19 cellular contexts compared by ENCODE assay signal in genomic region chr3:144129536-144130214, GRCh38.
DNase-seq lines count a peak whose midpoint lies in the region; ATAC-seq and TF ChIP-seq lines count a peak whose summit lies in the region.
"Had no signal": no experiment of that assay in that cellular context is flagged by ENCODE, and none has a peak within 500 bp of the region (broad histone marks: within the 10 kb centered on the region; RNA-seq: fewer than 3 reads in every experiment).

No MANE protein-coding gene starts in this region.

- POLR2A ChIA-PET in activated CD4-positive, alpha-beta memory T cell treated with anti-CD3 and anti-CD28 coated beads for 36 hours (lab: Charles Lee), result no interaction called here
- POLR2A ChIA-PET in activated CD4-positive, alpha-beta memory T cell treated with anti-CD3 and anti-CD28 coated beads, Interleukin-2, amount 10 ng/mL, durations not matched to agents 7 days and 5 days (lab: Charles Lee), result no interaction called here
- POLR2A ChIA-PET in Caco-2 (lab: Charles Lee), result no interaction called here

- H3K27me3 Mint-ChIP-seq in activated CD4-positive, alpha-beta memory T cell treated with anti-CD3 and anti-CD28 coated beads for 36 hours, result no peaks in the 10 kb centered on the region
- H3K27me3 Mint-ChIP-seq in activated CD4-positive, alpha-beta memory T cell treated with anti-CD3 and anti-CD28 coated beads, Interleukin-2, amount 10 ng/mL, durations not matched to agents 7 days and 5 days, result no peaks in the 10 kb centered on the region
- peaks cover 6% of the 10 kb centered on the region for H3K27me3 Mint-ChIP-seq in activated T-helper 17 cell treated with anti-CD3 and anti-CD28 coated beads, Interleukin-2, amount 50 U/mL, for 72 hours
- no peaks in the 10 kb centered on the region for H3K27me3 Mint-ChIP-seq in progenitor cell of endocrine pancreas
- H3K27me3 Mint-ChIP-seq in Caco-2 (ENCODE audit: insufficient read depth, unreplicated experiment), result no peaks in the 10 kb centered on the region
- peaks cover 0 to 4% of the 10 kb centered on the region in 2 donors for H3K27me3 Mint-ChIP-seq in stimulated activated naive B cell treated with anti-CD40 and anti-IgM and Interleukin-4, amounts not matched to agents 10 μg/mL and 1 μg/mL and 100 μg/mL, for 72 hours

- intact Hi-C loops in activated CD4-positive, alpha-beta memory T cell treated with anti-CD3 and anti-CD28 coated beads for 36 hours (cut with micrococcal nuclease), result no loop called here
- intact Hi-C loops in Caco-2 (cut with micrococcal nuclease; ENCODE audit: unreplicated experiment), result no loop called here

- ATAC-seq in HG02870 (IDR thresholded peaks at IDR 0.05; ENCODE audit: unreplicated experiment), result peak; percentile 30
- peak; percentile 62 for ATAC-seq in activated T-helper 17 cell treated with anti-CD3 and anti-CD28 coated beads, Interleukin-2, amount 50 U/mL, for 72 hours (replicated peaks)
- no peak for ATAC-seq in stimulated activated naive B cell treated with anti-CD40 and anti-IgM and Interleukin-4, amounts not matched to agents 10 μg/mL and 1 μg/mL and 100 μg/mL, for 72 hours (replicated peaks)
- ATAC-seq: left lobe of liver had no signal

- H3K36me3 ChIP-seq in Caco-2 (ENCODE audit: control insufficient read depth, insufficient read depth, low read length), result no peaks in the 10 kb centered on the region

- no peaks in the 10 kb centered on the region for H3K9me3 ChIP-seq in Caco-2

- peaks cover 2% of the 10 kb centered on the region for H3K9me3 Mint-ChIP-seq in activated CD4-positive, alpha-beta memory T cell treated with anti-CD3 and anti-CD28 coated beads for 36 hours
- H3K9me3 Mint-ChIP-seq in activated CD4-positive, alpha-beta memory T cell treated with anti-CD3 and anti-CD28 coated beads, Interleukin-2, amount 10 ng/mL, durations not matched to agents 7 days and 5 days, result no peaks in the 10 kb centered on the region
- H3K9me3 Mint-ChIP-seq in activated T-helper 17 cell treated with anti-CD3 and anti-CD28 coated beads, Interleukin-2, amount 50 U/mL, for 72 hours, result no peaks in the 10 kb centered on the region
- H3K9me3 Mint-ChIP-seq in progenitor cell of endocrine pancreas (ENCODE audit: low read depth) (peaks cover 8% of the 10 kb centered on the region), Caco-2 (ENCODE audit: unreplicated experiment) (no peaks in the 10 kb centered on the region)
- peaks cover 2 to 4% of the 10 kb centered on the region in 2 donors for H3K9me3 Mint-ChIP-seq in stimulated activated naive B cell treated with anti-CD40 and anti-IgM and Interleukin-4, amounts not matched to agents 10 μg/mL and 1 μg/mL and 100 μg/mL, for 72 hours
- H3K9me3 Mint-ChIP-seq: T-helper 2 cell treated with Interferon-gamma antibody and Interleukin-4, amounts not matched to agents 5 μg/mL and 100 μg/mL, for 36 hours had no signal

- TF ChIP-seq CTCF in progenitor cell of endocrine pancreas (IDR thresholded peaks at IDR 0.05; ENCODE audit: unreplicated experiment), result no peak
- TF ChIP-seq CTCF in Caco-2 (IDR thresholded peaks at IDR 0.05; ENCODE audit: insufficient read depth in 1 of 2, low read depth in 1 of 2, low read length in 1 of 2, severe bottlenecking in 1 of 2, unreplicated experiment in 1 of 2), result no peak

- peak; percentile 11 for DNase-seq in activated CD4-positive, alpha-beta memory T cell treated with anti-CD3 and anti-CD28 coated beads for 36 hours
- DNase-seq in activated CD4-positive, alpha-beta memory T cell treated with anti-CD3 and anti-CD28 coated beads, Interleukin-2, amount 10 ng/mL, durations not matched to agents 7 days and 5 days, result no peak
- DNase-seq in progenitor cell of endocrine pancreas (ENCODE audit: low spot score, unreplicated experiment) (no peak), Caco-2 (no peak), NCI-H2227 treated with DMSO at 0.1 percent for 48 hours (lab: John Stamatoyannopoulos, UW) (no peak)
- no peak for DNase-seq in stimulated activated naive B cell treated with anti-CD40 and anti-IgM and Interleukin-4, amounts not matched to agents 10 μg/mL and 1 μg/mL and 100 μg/mL, for 72 hours
- DNase-seq: activated CD4-positive, CD25-positive, alpha-beta regulatory T cell treated with anti-CD3 and anti-CD28 coated beads, Interleukin-2, amount 50 U/mL, for 72 hours; activated naive CD8-positive, alpha-beta T cell treated with anti-CD3 and anti-CD28 coated beads, Interleukin-2, amount 10 ng/mL, durations not matched to agents 7 days and 5 days; DMS53; GOT3; NCI-H187; NCI-H526; OCI-M1; SIG-M5 had no signal

- H3K4me3 ChIP-seq in Caco-2 (ENCODE audit: low read depth, low read length), result no peak overlapping the region
- H3K4me3 ChIP-seq: dorsolateral prefrontal cortex had no signal

- H3K4me1 Mint-ChIP-seq in activated CD4-positive, alpha-beta memory T cell treated with anti-CD3 and anti-CD28 coated beads for 36 hours (ENCODE audit: low read depth), result no peaks in the 10 kb centered on the region
- H3K4me1 Mint-ChIP-seq in activated CD4-positive, alpha-beta memory T cell treated with anti-CD3 and anti-CD28 coated beads, Interleukin-2, amount 10 ng/mL, durations not matched to agents 7 days and 5 days, result peaks cover 2% of the 10 kb centered on the region
- H3K4me1 Mint-ChIP-seq in activated T-helper 17 cell treated with anti-CD3 and anti-CD28 coated beads, Interleukin-2, amount 50 U/mL, for 72 hours, result no peaks in the 10 kb centered on the region
- peaks cover 16% of the 10 kb centered on the region for H3K4me1 Mint-ChIP-seq in progenitor cell of endocrine pancreas (ENCODE audit: low read depth)
- peaks cover 5% of the 10 kb centered on the region for H3K4me1 Mint-ChIP-seq in Caco-2 (ENCODE audit: low read depth, unreplicated experiment)
- H3K4me1 Mint-ChIP-seq in stimulated activated naive B cell treated with anti-CD40 and anti-IgM and Interleukin-4, amounts not matched to agents 10 μg/mL and 1 μg/mL and 100 μg/mL, for 72 hours, result no peaks in the 10 kb centered on the region
- H3K4me1 Mint-ChIP-seq: activated naive CD8-positive, alpha-beta T cell treated with anti-CD3 and anti-CD28 coated beads, Interleukin-2, amount 10 ng/mL, durations not matched to agents 7 days and 5 days had no signal

- peaks cover 4% of the 10 kb centered on the region; the same call in 1 of the 2 replicates for H3K4me1 ChIP-seq in Caco-2

- no peak overlapping the region for H3K27ac Mint-ChIP-seq in activated CD4-positive, alpha-beta memory T cell treated with anti-CD3 and anti-CD28 coated beads for 36 hours
- no peak overlapping the region for H3K27ac Mint-ChIP-seq in activated CD4-positive, alpha-beta memory T cell treated with anti-CD3 and anti-CD28 coated beads, Interleukin-2, amount 10 ng/mL, durations not matched to agents 7 days and 5 days
- no peak overlapping the region for H3K27ac Mint-ChIP-seq in activated T-helper 17 cell treated with anti-CD3 and anti-CD28 coated beads, Interleukin-2, amount 50 U/mL, for 72 hours
- H3K27ac Mint-ChIP-seq in progenitor cell of endocrine pancreas (peak overlapping the region; percentile 27), Caco-2 (ENCODE audit: unreplicated experiment) (no peak overlapping the region)
- H3K27ac Mint-ChIP-seq in stimulated activated naive B cell treated with anti-CD40 and anti-IgM and Interleukin-4, amounts not matched to agents 10 μg/mL and 1 μg/mL and 100 μg/mL, for 72 hours, result no peak overlapping the region
- H3K27ac Mint-ChIP-seq: activated naive CD8-positive, alpha-beta T cell treated with anti-CD3 and anti-CD28 coated beads, Interleukin-2, amount 10 ng/mL, durations not matched to agents 7 days and 5 days; T-helper 2 cell treated with Interferon-gamma antibody and Interleukin-4, amounts not matched to agents 5 μg/mL and 100 μg/mL, for 36 hours had no signal

- CTCF ChIA-PET in activated CD4-positive, alpha-beta memory T cell treated with anti-CD3 and anti-CD28 coated beads for 36 hours (lab: Charles Lee), result no interaction called here
- CTCF ChIA-PET in activated CD4-positive, alpha-beta memory T cell treated with anti-CD3 and anti-CD28 coated beads, Interleukin-2, amount 10 ng/mL, durations not matched to agents 7 days and 5 days (lab: Charles Lee), result no interaction called here
- CTCF ChIA-PET in Caco-2 (lab: Charles Lee), result no interaction called here

- no peaks in the 10 kb centered on the region for H3K36me3 Mint-ChIP-seq in activated CD4-positive, alpha-beta memory T cell treated with anti-CD3 and anti-CD28 coated beads for 36 hours
- no peaks in the 10 kb centered on the region for H3K36me3 Mint-ChIP-seq in activated CD4-positive, alpha-beta memory T cell treated with anti-CD3 and anti-CD28 coated beads, Interleukin-2, amount 10 ng/mL, durations not matched to agents 7 days and 5 days (ENCODE audit: low read depth)
- H3K36me3 Mint-ChIP-seq in activated T-helper 17 cell treated with anti-CD3 and anti-CD28 coated beads, Interleukin-2, amount 50 U/mL, for 72 hours (ENCODE audit: low read depth), result no peaks in the 10 kb centered on the region
- H3K36me3 Mint-ChIP-seq in progenitor cell of endocrine pancreas (ENCODE audit: insufficient read depth), result peaks cover 1% of the 10 kb centered on the region
- no peaks in the 10 kb centered on the region for H3K36me3 Mint-ChIP-seq in Caco-2 (ENCODE audit: insufficient read depth, unreplicated experiment)
- no peaks in the 10 kb centered on the region for H3K36me3 Mint-ChIP-seq in stimulated activated naive B cell treated with anti-CD40 and anti-IgM and Interleukin-4, amounts not matched to agents 10 μg/mL and 1 μg/mL and 100 μg/mL, for 72 hours
- H3K36me3 Mint-ChIP-seq: activated naive CD8-positive, alpha-beta T cell treated with anti-CD3 and anti-CD28 coated beads, Interleukin-2, amount 10 ng/mL, durations not matched to agents 7 days and 5 days had no signal

- no peaks in the 10 kb centered on the region for H3K27me3 ChIP-seq in Caco-2 (replicated peaks; ENCODE audit: control insufficient read depth, insufficient read depth, low read length)
- H3K27me3 ChIP-seq: dorsolateral prefrontal cortex had no signal

- BruUV-seq in Caco-2 (replicated peaks; lab: Mats Ljungman, UMichigan), result no TSS peak

- no peak overlapping the region for H3K4me3 Mint-ChIP-seq in activated CD4-positive, alpha-beta memory T cell treated with anti-CD3 and anti-CD28 coated beads for 36 hours
- no peak overlapping the region for H3K4me3 Mint-ChIP-seq in activated CD4-positive, alpha-beta memory T cell treated with anti-CD3 and anti-CD28 coated beads, Interleukin-2, amount 10 ng/mL, durations not matched to agents 7 days and 5 days
- no peak overlapping the region for H3K4me3 Mint-ChIP-seq in activated T-helper 17 cell treated with anti-CD3 and anti-CD28 coated beads, Interleukin-2, amount 50 U/mL, for 72 hours
- H3K4me3 Mint-ChIP-seq in progenitor cell of endocrine pancreas (ENCODE audit: low read depth) (no peak overlapping the region), Caco-2 (ENCODE audit: unreplicated experiment) (no peak overlapping the region)
- no peak overlapping the region for H3K4me3 Mint-ChIP-seq in stimulated activated naive B cell treated with anti-CD40 and anti-IgM and Interleukin-4, amounts not matched to agents 10 μg/mL and 1 μg/mL and 100 μg/mL, for 72 hours
- H3K4me3 Mint-ChIP-seq: activated naive CD8-positive, alpha-beta T cell treated with anti-CD3 and anti-CD28 coated beads, Interleukin-2, amount 10 ng/mL, durations not matched to agents 7 days and 5 days; T-helper 2 cell treated with Interferon-gamma antibody and Interleukin-4, amounts not matched to agents 5 μg/mL and 100 μg/mL, for 36 hours had no signal

Comparison
In these comparisons a context has a peak if more than half of its experiments do, and no peak if none do; other contexts are left out.
1. ATAC-seq: peak in HG02870 (single experiment) and activated T-helper 17 cell treated with anti-CD3 and anti-CD28 coated beads, Interleukin-2, amount 50 U/mL, for 72 hours (single experiment); none in stimulated activated naive B cell treated with anti-CD40 and anti-IgM and Interleukin-4, amounts not matched to agents 10 μg/mL and 1 μg/mL and 100 μg/mL, for 72 hours (0 of 2).